In genomic region chr17:41930009-41930832, GRCh38 we compare ENCODE assay signal across 8 cellular contexts. TPM values are rescaled to one million over a fixed set of nuclear protein-coding genes. Genes with fewer than 3 reads are reported as not detected.
DNase-seq lines count a peak whose midpoint lies in the region; ATAC-seq, FAIRE-seq and TF ChIP-seq lines count a peak whose summit lies in the region.

A gene with protein sequence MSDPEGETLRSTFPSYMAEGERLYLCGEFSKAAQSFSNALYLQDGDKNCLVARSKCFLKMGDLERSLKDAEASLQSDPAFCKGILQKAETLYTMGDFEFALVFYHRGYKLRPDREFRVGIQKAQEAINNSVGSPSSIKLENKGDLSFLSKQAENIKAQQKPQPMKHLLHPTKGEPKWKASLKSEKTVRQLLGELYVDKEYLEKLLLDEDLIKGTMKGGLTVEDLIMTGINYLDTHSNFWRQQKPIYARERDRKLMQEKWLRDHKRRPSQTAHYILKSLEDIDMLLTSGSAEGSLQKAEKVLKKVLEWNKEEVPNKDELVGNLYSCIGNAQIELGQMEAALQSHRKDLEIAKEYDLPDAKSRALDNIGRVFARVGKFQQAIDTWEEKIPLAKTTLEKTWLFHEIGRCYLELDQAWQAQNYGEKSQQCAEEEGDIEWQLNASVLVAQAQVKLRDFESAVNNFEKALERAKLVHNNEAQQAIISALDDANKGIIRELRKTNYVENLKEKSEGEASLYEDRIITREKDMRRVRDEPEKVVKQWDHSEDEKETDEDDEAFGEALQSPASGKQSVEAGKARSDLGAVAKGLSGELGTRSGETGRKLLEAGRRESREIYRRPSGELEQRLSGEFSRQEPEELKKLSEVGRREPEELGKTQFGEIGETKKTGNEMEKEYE (plus strand): TSS chr17:41930617. CDS start chr17:41930724, 107 bp downstream.

- in situ Hi-C loops in HepG2 (cut with HindIII; ENCODE audit: extremely low pct_ligation_motif_present, low pct_unique_long_range_greater_than_20kb), result no loop called here

- CTCF ChIA-PET in HepG2 (lab: Yijun Ruan, JAX; ENCODE audit: low intra/inter-chr PET ratio, low total read pairs), result interaction anchor here (1.4 kb wide), 1 partner anchor 29 kb away, joined by 11 read pairs; no protein-coding TSS in a partner anchor

- peak; percentile 90 for ATAC-seq in GM19328 (IDR thresholded peaks at IDR 0.05; ENCODE audit: unreplicated experiment)
- ATAC-seq in HG03520 (IDR thresholded peaks at IDR 0.05; ENCODE audit: unreplicated experiment), result peak; percentile 83
- peak; percentile 99 for ATAC-seq in HepG2

- FAIRE-seq in HepG2 (lab: Jason Lieb, UNC), result peak; percentile 91

- intact Hi-C loops in HepG2 (cut with micrococcal nuclease; ENCODE audit: unreplicated experiment), result loop anchor here (1.0 kb wide), 1 partner anchor 29 kb away; no protein-coding TSS in a partner anchor

- peak within 1 kb of the TSS; percentile 81 for H2AFZ ChIP-seq in HepG2 (ENCODE audit: low read length)

- POLR2A ChIA-PET in HepG2 (lab: Yijun Ruan, JAX), result interaction anchor here (0.6 to 3.2 kb wide), 30 partner anchors 8 to 241 kb away, joined by 3 to 72 read pairs (median 5); partner anchors contain the start of genes ACLY, CNP, DHX58 and DNAJC7

- peaks cover 3% of the 10 kb centered on the region for H3K79me2 ChIP-seq in HepG2 (ENCODE audit: insufficient read depth, low read length)

- TF ChIP-seq POLR2A in HepG2 (IDR thresholded peaks at IDR 0.05; ENCODE audit: insufficient read depth in 1 of 2, low read depth in 2 of 2, low read length in 2 of 2), result peak; percentile 73 to 94

- peak within 1 kb of the TSS; percentile 66 for H3K27ac ChIP-seq in C4-2B
- H3K27ac ChIP-seq in HepG2 (ENCODE audit: extremely low read length, insufficient read depth, low read length), result peak within 1 kb of the TSS; percentile 62

- H3K4me2 ChIP-seq in HepG2 (ENCODE audit: low read depth, low read length), result peak within 1 kb of the TSS; percentile 96

- peaks cover 42% of the 10 kb centered on the region for H3K4me1 ChIP-seq in HepG2 (ENCODE audit: insufficient read depth, low read length)

- H4K20me1 ChIP-seq in HepG2 (ENCODE audit: insufficient read depth, low read length), result no peaks in the 10 kb centered on the region

- no peaks in the 10 kb centered on the region for H3K36me3 ChIP-seq in HepG2 (replicated peaks in 1 of 2; ENCODE audit: control insufficient read depth in 1 of 2, insufficient read depth in 2 of 2, low read length in 2 of 2)

- peak; percentile 90 for TF ChIP-seq RAD21 in HepG2 (CRISPR knock-in tag; IDR thresholded peaks at IDR 0.05)

- H3K27me3 ChIP-seq in HepG2 (ENCODE audit: control insufficient read depth in 1 of 2, insufficient read depth in 2 of 2, low read length in 2 of 2), result no peaks in the 10 kb centered on the region

- BruUV-seq in HepG2 (replicated peaks; lab: Mats Ljungman, UMichigan), result TSS peak; percentile 99

- TF ChIP-seq CTCF in C4-2B (conservative IDR thresholded peaks at IDR 0.05) (no peak; the same call in 1 of the 2 replicates), HepG2 (CRISPR knock-in tag; IDR thresholded peaks at IDR 0.05) (peak; percentile 85)

- H3K9me3 ChIP-seq in HepG2 (ENCODE audit: low read length), result no peaks in the 10 kb centered on the region

- TF ChIP-seq EP300 in HepG2 (IDR thresholded peaks at IDR 0.05; ENCODE audit: low read depth in 2 of 2, low read length in 2 of 2) (peak in 1 of 2 experiments; percentile 62; a peak in 1 of 4 replicates), HepG2 (CRISPR knock-in tag; IDR thresholded peaks at IDR 0.05; ENCODE audit: borderline replicate concordance) (peak; percentile 66; the same call in 1 of the 2 replicates)

- DNase-seq in NCI-H69 (lab: John Stamatoyannopoulos, UW), result peak; percentile 98
- DNase-seq in activated CD4-positive, alpha-beta T cell treated with anti-CD3 and anti-CD28 coated beads, Interleukin-2, amount 50 U/mL, for 1 hour, result peak; percentile 97
- DNase-seq in dermis blood vessel endothelial cell, result peak; percentile 98
- DNase-seq in HepG2 (ENCODE audit: low spot score), result peak; percentile 95
- peak; percentile 92 for DNase-seq in stimulated activated CD4-positive, alpha-beta T cell treated with anti-CD3 and anti-CD28 coated beads, Interleukin-2, amount 100 ng/mL, for 48 hours

- H3K4me3 ChIP-seq in HepG2 (replicated peaks in 1 of 3; ENCODE audit: insufficient read depth in 1 of 3, low read depth in 2 of 3, low read length in 3 of 3), result peak within 1 kb of the TSS; percentile 51 to 76 (median 70)

- H3K9ac ChIP-seq in HepG2 (ENCODE audit: insufficient read depth, low read depth, low read length), result peak within 1 kb of the TSS; percentile 73

- 3% methylated on average over 39 of the region's 43 CpGs for WGBS in HepG2 (ENCODE audit: low lambda C conversion rate)

TF ChIP-seq in HepG2, 621 proteins besides CTCF, POLR2A, EP300 and RAD21 (continues in another document):
- peak; percentile 60; the same call in 1 of the 2 replicates for TF ChIP-seq KDM6A (CRISPR knock-in tag; IDR thresholded peaks at IDR 0.05; ENCODE audit: low read depth)
- peak; percentile 95 for TF ChIP-seq XRCC5 (optimal IDR thresholded peaks at IDR 0.05; ENCODE audit: low read length)
- peak; percentile 72 for TF ChIP-seq NFKBIZ (CRISPR knock-in tag; IDR thresholded peaks at IDR 0.05)
- no peak for TF ChIP-seq ZFP62 (CRISPR knock-in tag; IDR thresholded peaks at IDR 0.05)
- TF ChIP-seq, protein P1, sequence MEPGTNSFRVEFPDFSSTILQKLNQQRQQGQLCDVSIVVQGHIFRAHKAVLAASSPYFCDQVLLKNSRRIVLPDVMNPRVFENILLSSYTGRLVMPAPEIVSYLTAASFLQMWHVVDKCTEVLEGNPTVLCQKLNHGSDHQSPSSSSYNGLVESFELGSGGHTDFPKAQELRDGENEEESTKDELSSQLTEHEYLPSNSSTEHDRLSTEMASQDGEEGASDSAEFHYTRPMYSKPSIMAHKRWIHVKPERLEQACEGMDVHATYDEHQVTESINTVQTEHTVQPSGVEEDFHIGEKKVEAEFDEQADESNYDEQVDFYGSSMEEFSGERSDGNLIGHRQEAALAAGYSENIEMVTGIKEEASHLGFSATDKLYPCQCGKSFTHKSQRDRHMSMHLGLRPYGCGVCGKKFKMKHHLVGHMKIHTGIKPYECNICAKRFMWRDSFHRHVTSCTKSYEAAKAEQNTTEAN (CRISPR knock-in tag; conservative IDR thresholded peaks at IDR 0.05), result peak; percentile 93
- TF ChIP-seq ELF4 (CRISPR knock-in tag; IDR thresholded peaks at IDR 0.05; ENCODE audit: borderline replicate concordance), result peak; percentile 93; the same call in 1 of the 2 replicates
- no peak for TF ChIP-seq PLSCR1 (CRISPR knock-in tag; IDR thresholded peaks at IDR 0.05; ENCODE audit: borderline replicate concordance)
- no peak for TF ChIP-seq SRF (IDR thresholded peaks at IDR 0.05; ENCODE audit: low read depth, low read length)
- TF ChIP-seq SP1 (IDR thresholded peaks at IDR 0.05), result no peak
- TF ChIP-seq SP1 (CRISPR knock-in tag; IDR thresholded peaks at IDR 0.05), result peak; percentile 66
- TF ChIP-seq ZNF878 (CRISPR knock-in tag; IDR thresholded peaks at IDR 0.05), result peak; percentile 91
- peak; percentile 76; the same call in 1 of the 2 replicates for TF ChIP-seq TEF (CRISPR knock-in tag; IDR thresholded peaks at IDR 0.05)
- TF ChIP-seq TCF7 (IDR thresholded peaks at IDR 0.05; ENCODE audit: low read depth), result no peak
- TF ChIP-seq KMT2B (CRISPR knock-in tag; IDR thresholded peaks at IDR 0.05), result peak; percentile 82
- no peak for TF ChIP-seq ZNF75D (CRISPR knock-in tag; IDR thresholded peaks at IDR 0.05; ENCODE audit: borderline replicate concordance)
- TF ChIP-seq PCBP2 (optimal IDR thresholded peaks at IDR 0.05; ENCODE audit: low read depth, low read length, poor library complexity, severe bottlenecking), result no peak

RNA-seq across cellular contexts. Expression of the gene that starts here (rescaled TPM):
- total RNA-seq in dermis blood vessel endothelial cell (0.28 and 0.34 TPM in 2 replicates), HepG2 (2016; rRNA removed; fragmentation: Illumina TruSeq; extraction: Trizol) (0.53 and 0.60 TPM in 2 replicates)
- total RNA-seq in HepG2 (2016; cell fraction: cytosol; rRNA removed; fragmentation: Illumina TruSeq; extraction: Trizol; ENCODE audit: low read depth), result 0.18 TPM in 1 of 2 replicates, not detected in the other
- 0.41 and 0.92 TPM in 2 replicates for total RNA-seq in HepG2 (2016; cell fraction: insoluble cytoplasmic fraction; rRNA removed; fragmentation: Illumina TruSeq; extraction: Trizol)
- total RNA-seq in HepG2 (2016; cell fraction: membrane; rRNA removed; fragmentation: Illumina TruSeq; extraction: Trizol), result 0.09 and 0.28 TPM in 2 replicates
- total RNA-seq in HepG2 (2016; cell fraction: nucleus; rRNA removed; fragmentation: Illumina TruSeq; extraction: Trizol), result 0.37 and 1.4 TPM in 2 replicates
- polyA plus RNA-seq in HepG2 (2011; rRNA removed), result 0.48 and 0.73 TPM in 2 replicates
- polyA plus RNA-seq in HepG2 (2011; cell fraction: cytosol; rRNA removed), result 0.15 and 0.35 TPM in 2 replicates
- 0.88 and 1.5 TPM in 2 replicates for polyA plus RNA-seq in HepG2 (2011; cell fraction: nucleus; rRNA removed)
- polyA plus RNA-seq in HepG2 (2012), result 0.57 and 0.59 TPM in 2 replicates
- 0.10 TPM in 1 of 2 replicates, not detected in the other for polyA plus RNA-seq in HepG2 (2016; cell fraction: cytosol; fragmentation: Illumina TruSeq; extraction: Trizol; ENCODE audit: low read depth)
- 0.72 and 1.5 TPM in 2 replicates for polyA plus RNA-seq in HepG2 (2016; cell fraction: insoluble cytoplasmic fraction; fragmentation: Illumina TruSeq; extraction: Trizol; ENCODE audit: low read depth)
- polyA plus RNA-seq in HepG2 (2016; cell fraction: membrane; fragmentation: Illumina TruSeq; extraction: Trizol; ENCODE audit: low read depth), result 0.08 TPM in 1 of 2 replicates, not detected in the other
- 0.74 and 1.3 TPM in 2 replicates for polyA plus RNA-seq in HepG2 (2016; cell fraction: nucleus; fragmentation: Illumina TruSeq; extraction: Trizol; ENCODE audit: insufficient read depth, low read depth)
- polyA minus RNA-seq in HepG2 (2011; rRNA and poly(A)+ RNA removed; ENCODE audit: low replicate concordance), result 0.48 TPM in 1 of 2 replicates, not detected in the other
- polyA minus RNA-seq in HepG2 (2011; cell fraction: cytosol; rRNA and poly(A)+ RNA removed), result not detected in 2 replicates
- 1.3 and 4.0 TPM in 2 replicates for polyA minus RNA-seq in HepG2 (2011; cell fraction: nucleus; rRNA and poly(A)+ RNA removed)

Comparison
In these comparisons a context has a peak if more than half of its experiments do, and no peak if none do; other contexts are left out.
1. Peak in every context shown above with its lines: DNase-seq, ATAC-seq, H3K4me3 ChIP-seq and H3K27ac ChIP-seq.
2. Peak in DNase-seq in dermis blood vessel endothelial cell; RNA of the gene not detected or under 1 TPM.